8 cellular contexts compared by ENCODE assay signal in the genomic region with DNA sequence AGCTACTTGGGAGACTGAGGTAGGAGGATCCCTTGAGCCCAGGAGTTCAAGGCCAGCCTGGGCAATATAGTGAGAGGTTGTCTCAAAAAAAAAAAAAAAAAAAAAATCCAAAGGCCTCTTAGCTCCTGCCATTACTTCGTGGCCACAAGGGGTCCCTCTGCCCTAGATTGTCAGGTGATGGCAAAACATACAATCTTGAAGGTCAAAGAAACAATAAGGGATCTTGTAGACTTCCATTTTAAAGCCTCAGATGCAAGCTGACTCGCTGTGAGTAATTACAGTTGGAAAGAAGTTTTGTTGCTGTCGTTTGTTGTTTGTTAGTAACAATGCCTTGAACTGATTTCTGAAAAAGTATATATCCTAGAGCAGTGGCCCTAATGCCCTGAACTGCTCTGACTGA. TPM values are rescaled to one million over a fixed set of nuclear protein-coding genes. Genes with fewer than 3 reads are reported as not detected.
DNase-seq lines count a peak whose midpoint lies in the region; ATAC-seq, FAIRE-seq and TF ChIP-seq lines count a peak whose summit lies in the region.

No MANE protein-coding gene starts in this region.

- CTCF ChIA-PET in PC-9 (lab: Charles Lee), result interaction anchor here (0.7 kb wide), 2 partner anchors 10 to 13 kb away, joined by 7 read pairs; no protein-coding TSS in a partner anchor

- peak; percentile 11 for TF ChIP-seq CTCF in D721Med (IDR thresholded peaks at IDR 0.05; ENCODE audit: insufficient read depth, missing control alignments)
- peak; percentile 49 for TF ChIP-seq CTCF in PC-9 (conservative IDR thresholded peaks at IDR 0.05)
- TF ChIP-seq CTCF in adrenal gland (IDR thresholded peaks at IDR 0.05), result peak in 5 of 6 experiments; percentile 12 to 51 (median 46)

- no peak overlapping the region for H4K91ac ChIP-seq in mesenchymal stem cell (ENCODE audit: low read length)

- H3K9me3 ChIP-seq in PC-9 (ENCODE audit: insufficient read depth, low read depth) (no peaks in the 10 kb centered on the region), adrenal gland (replicated peaks in 1 of 3) (no peaks in the 10 kb centered on the region), mesenchymal stem cell (ENCODE audit: control insufficient read depth, low read length) (no peaks in the 10 kb centered on the region)

- H3K18ac ChIP-seq in mesenchymal stem cell (ENCODE audit: low read depth in 1 of 2, low read length in 2 of 2), result no peak overlapping the region

- no peak overlapping the region for H3K27ac ChIP-seq in PC-9
- no peak overlapping the region for H3K27ac ChIP-seq in adrenal gland
- no peak overlapping the region for H3K27ac ChIP-seq in mesenchymal stem cell (ENCODE audit: low read length, poor library complexity, severe bottlenecking)

- BruUV-seq in PC-9 (replicated peaks; lab: Mats Ljungman, UMichigan), result no TSS peak

- POLR2A ChIA-PET in PC-9 (lab: Charles Lee; ENCODE audit: unreplicated experiment), result interaction anchor here (0.6 to 0.7 kb wide), 2 partner anchors 227 to 233 kb away, joined by 3 to 5 read pairs; no protein-coding TSS in a partner anchor

- ATAC-seq in GM21723 (IDR thresholded peaks at IDR 0.05; ENCODE audit: unreplicated experiment) (peak; percentile 57), HG02763 (IDR thresholded peaks at IDR 0.05; ENCODE audit: unreplicated experiment) (no peak)

- no peak overlapping the region for H2BK15ac ChIP-seq in mesenchymal stem cell (ENCODE audit: low read depth, poor library complexity, severe bottlenecking)

- 29 to 40% (median 33%) methylated on average over 3 of the region's 3 CpGs for WGBS in adrenal gland, 4 donors
- 31% methylated on average over 3 of the region's 3 CpGs for WGBS in mesenchymal stem cell

- H3K4me2 ChIP-seq in PC-9 (no peak overlapping the region), mesenchymal stem cell (ENCODE audit: low read length, poor library complexity, severe bottlenecking) (no peak overlapping the region)

- no peak overlapping the region for H2BK120ac ChIP-seq in mesenchymal stem cell (ENCODE audit: low read depth, low read length)

- no peak overlapping the region for H2AK5ac ChIP-seq in mesenchymal stem cell (ENCODE audit: low read length, severe bottlenecking)

- H3K79me1 ChIP-seq in mesenchymal stem cell (replicated peaks; ENCODE audit: low read length, poor library complexity, severe bottlenecking), result no peaks in the 10 kb centered on the region

- H2AFZ ChIP-seq in PC-9, result 0 out of 2 replicates have a peak overlapping the region, but pooled peaks have one; percentile 52
- no peak overlapping the region for H2AFZ ChIP-seq in mesenchymal stem cell (ENCODE audit: low read depth, low read length)

- H2BK12ac ChIP-seq in mesenchymal stem cell (ENCODE audit: low read length in 2 of 2), result no peak overlapping the region

- intact Hi-C loops in PC-9 (cut with micrococcal nuclease; ENCODE audit: unreplicated experiment) (no loop called here), adrenal gland (cut with DNase I) (no loop called here)

- DNase-seq in D721Med (ENCODE audit: insufficient read length, low spot score) (no peak), PC-9 (peak in 1 of 2 experiments; percentile 8), adrenal gland (peak in 5 of 7 donors; percentile 39 to 69 (median 46)), mesenchymal stem cell (peak; percentile 25), cerebellar cortex (ENCODE audit: low spot score) (no peak), T1000 (lab: John Stamatoyannopoulos, UW) (no peak)

- H3K27me3 ChIP-seq in PC-9 (ENCODE audit: insufficient read depth, low read depth), result no peaks in the 10 kb centered on the region
- no peaks in the 10 kb centered on the region for H3K27me3 ChIP-seq in adrenal gland
- no peaks in the 10 kb centered on the region for H3K27me3 ChIP-seq in mesenchymal stem cell (ENCODE audit: control insufficient read depth in 1 of 2, insufficient read depth in 1 of 2, low read length in 2 of 2)

- no peak overlapping the region for H4K8ac ChIP-seq in mesenchymal stem cell (ENCODE audit: low read length)

- H4K20me1 ChIP-seq in PC-9 (ENCODE audit: insufficient read depth), result no peaks in the 10 kb centered on the region

- no peaks in the 10 kb centered on the region for H3F3A ChIP-seq in PC-9 (ENCODE audit: insufficient read depth, low read depth)

- TF ChIP-seq POLR2A in adrenal gland (IDR thresholded peaks at IDR 0.05), result no peak

- no peak for FAIRE-seq in D721Med (lab: Jason Lieb, UNC)

- no peak overlapping the region for H3K23ac ChIP-seq in mesenchymal stem cell (ENCODE audit: low read length in 2 of 2)

- H3K36me3 ChIP-seq in PC-9 (ENCODE audit: low read depth) (no peaks in the 10 kb centered on the region), adrenal gland (replicated peaks in 1 of 2) (no peaks in the 10 kb centered on the region), mesenchymal stem cell (ENCODE audit: control insufficient read depth in 1 of 2, insufficient read depth in 2 of 2, low read depth in 1 of 2, low read length in 2 of 2) (no peaks in the 10 kb centered on the region)

- H3K4me1 ChIP-seq in PC-9 (replicated peaks; ENCODE audit: insufficient read depth) (no peaks in the 10 kb centered on the region), adrenal gland (replicated peaks in 1 of 2) (no peaks in the 10 kb centered on the region), mesenchymal stem cell (ENCODE audit: control insufficient read depth, insufficient read depth, low read depth, low read length) (no peaks in the 10 kb centered on the region)

- H3K79me2 ChIP-seq in PC-9 (ENCODE audit: low read depth), result no peaks in the 10 kb centered on the region

- H3K9ac ChIP-seq in mesenchymal stem cell (ENCODE audit: low read length), result peak overlapping the region; percentile 67

- no peaks in the 10 kb centered on the region for H3K9me2 ChIP-seq in PC-9 (ENCODE audit: insufficient read depth)

- H3K4ac ChIP-seq in mesenchymal stem cell (ENCODE audit: low read depth in 1 of 2, low read length in 2 of 2), result no peak overlapping the region

- H3K4me3 ChIP-seq in PC-9, result no peak overlapping the region
- H3K4me3 ChIP-seq in adrenal gland, result no peak overlapping the region
- no peak overlapping the region for H3K4me3 ChIP-seq in mesenchymal stem cell (ENCODE audit: insufficient read depth in 1 of 2, low read depth in 1 of 2, low read length in 2 of 2)

- no peak overlapping the region for H3K14ac ChIP-seq in mesenchymal stem cell (ENCODE audit: low read length in 2 of 2)

- no peak overlapping the region for H2BK5ac ChIP-seq in mesenchymal stem cell (ENCODE audit: low read depth, low read length, poor library complexity, severe bottlenecking)

RNA-seq across cellular contexts. Expression of a gene that starts 55.9 kb away (rescaled TPM):
- total RNA-seq in PC-9 (2021) (4.4 and 4.6 TPM in 2 replicates), adrenal gland (10 to 100 TPM; 10.9 to 39.6 (median 32.1) TPM)
- 10 to 100 TPM in 1 of 3 donors, 1 to 10 TPM in 2; 4.5 to 25.9 (median 7.1) TPM for polyA plus RNA-seq in adrenal gland
- polyA plus RNA-seq in mesenchymal stem cell (2013, experiment 1 of 2), result 0.65 TPM
- 0.51 TPM for polyA plus RNA-seq in mesenchymal stem cell (2013, experiment 2 of 2)

Comparison
In these comparisons a context has a peak if more than half of its experiments do, and no peak if none do; other contexts are left out.
1. DNase-seq: peak in adrenal gland (5 of 7) and mesenchymal stem cell (single experiment); none in D721Med (single experiment), cerebellar cortex (single experiment) and T1000 (single experiment).
2. Peak in every context shown above with its lines, with median percentiles within 50 percentile points of each other: CTCF ChIP-seq.